ENCODE assay signal across 8 cellular contexts in the genomic region with DNA sequence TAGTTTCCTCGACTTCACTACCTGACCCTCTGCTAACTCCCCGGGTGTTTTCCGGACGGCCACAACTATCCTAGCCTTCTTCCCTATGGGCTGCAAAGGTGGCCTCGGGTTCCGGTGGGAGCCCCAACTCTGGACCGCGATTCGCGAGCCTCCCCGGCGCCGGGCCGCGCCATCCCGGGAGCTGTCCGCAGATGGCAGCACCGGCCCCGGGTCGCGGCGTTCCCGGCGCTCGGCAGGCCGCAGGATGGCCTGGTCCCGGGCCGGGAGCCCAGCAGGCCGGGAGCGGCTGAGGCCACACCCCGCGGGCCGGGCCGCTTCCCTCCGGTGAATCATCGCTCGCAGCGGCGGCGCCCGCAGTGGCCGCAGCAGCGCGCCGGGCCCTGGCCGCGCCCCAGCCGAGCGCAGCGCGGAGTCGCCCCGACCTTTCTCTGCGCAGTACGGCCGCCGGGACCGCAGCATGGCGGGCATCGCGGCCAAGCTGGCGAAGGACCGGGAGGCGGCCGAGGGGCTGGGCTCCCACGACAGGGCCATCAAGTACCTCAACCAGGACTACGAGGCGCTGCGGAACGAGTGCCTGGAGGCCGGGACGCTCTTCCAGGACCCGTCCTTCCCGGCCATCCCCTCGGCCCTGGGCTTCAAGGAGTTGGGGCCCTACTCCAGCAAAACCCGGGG. TPM values are rescaled to one million over a fixed set of nuclear protein-coding genes. Genes with fewer than 3 reads are reported as not detected.
A peak's percentile ranks its signal among the peaks of the same experiment; 100 is the strongest.
DNase-seq lines count a peak whose midpoint lies in the region; ATAC-seq, FAIRE-seq and TF ChIP-seq lines count a peak whose summit lies in the region.

A gene (plus strand): TSS at position 356 of the 672 bp plus-strand sequence. CDS start 102 bp downstream, at position 458.

- ATAC-seq in HG02798 (IDR thresholded peaks at IDR 0.05; ENCODE audit: poor library complexity, unreplicated experiment) (peak; percentile 73), HepG2 (peak; percentile 92)

- H3K27me3 ChIP-seq in HepG2 (ENCODE audit: control insufficient read depth in 1 of 2, insufficient read depth in 2 of 2, low read length in 2 of 2): peaks cover 5 to 55% of the 10 kb centered on the region in 2 experiments; a peak in 4 of 5 replicates

- POLR2A ChIA-PET in activated CD4-positive, alpha-beta T cell treated with anti-CD3 and anti-CD28 coated beads, Interleukin-2, amount 10 ng/mL, durations not matched to agents 7 days and 5 days (lab: Charles Lee): no interaction called here
- POLR2A ChIA-PET in HepG2 (lab: Yijun Ruan, JAX): interaction anchor here (1.2 kb wide), 1 partner anchor 34 kb away, joined by 4 read pairs; no protein-coding TSS in a partner anchor

- TF ChIP-seq RAD21 in HepG2 (CRISPR knock-in tag; IDR thresholded peaks at IDR 0.05): peak; percentile 89

- no CpG with 5 or more reads among the region's 76 CpGs for WGBS in HepG2 (ENCODE audit: low lambda C conversion rate)

- peaks cover 67% of the 10 kb centered on the region for H3K4me1 Mint-ChIP-seq in activated CD4-positive, alpha-beta T cell treated with anti-CD3 and anti-CD28 coated beads, Interleukin-2, amount 10 ng/mL, durations not matched to agents 7 days and 5 days

- H3K79me2 ChIP-seq in HepG2 (ENCODE audit: insufficient read depth, low read length): no peaks in the 10 kb centered on the region

- DNase-seq in GM13976 (ENCODE audit: low spot score): peak; percentile 82
- DNase-seq in NCI-H2171 treated with DMSO at 0.1 percent for 48 hours (lab: John Stamatoyannopoulos, UW): peak; percentile 49
- DNase-seq in activated CD4-positive, alpha-beta T cell treated with anti-CD3 and anti-CD28 coated beads, Interleukin-2, amount 10 ng/mL, durations not matched to agents 7 days and 5 days: peak; percentile 53
- peak; percentile 84 for DNase-seq in ecto neural progenitor cell (ENCODE audit: low spot score)
- DNase-seq in HepG2 (ENCODE audit: low spot score): no peak
- peak; percentile 51 for DNase-seq in stimulated activated CD4-positive, alpha-beta T cell treated with anti-CD3 and anti-CD28 coated beads, Interleukin-4, amount 100 ng/mL, for 24 hours

- H3K36me3 ChIP-seq in HepG2 (replicated peaks in 1 of 2; ENCODE audit: control insufficient read depth in 1 of 2, insufficient read depth in 2 of 2, low read length in 2 of 2): no peaks in the 10 kb centered on the region

- peaks cover 66% of the 10 kb centered on the region for H3K4me1 ChIP-seq in HepG2 (ENCODE audit: insufficient read depth, low read length)

- TF ChIP-seq EP300 in HepG2 (IDR thresholded peaks at IDR 0.05; ENCODE audit: low read depth in 2 of 2, low read length in 2 of 2): no peak
- no peak for TF ChIP-seq EP300 in HepG2 (CRISPR knock-in tag; IDR thresholded peaks at IDR 0.05; ENCODE audit: borderline replicate concordance)

- peak within 1 kb of the TSS; percentile 52 to 81 (median 68) for H3K4me3 ChIP-seq in HepG2 (replicated peaks in 1 of 3; ENCODE audit: insufficient read depth in 1 of 3, low read depth in 2 of 3, low read length in 3 of 3)

- no peaks in the 10 kb centered on the region for H3K9me3 Mint-ChIP-seq in activated CD4-positive, alpha-beta T cell treated with anti-CD3 and anti-CD28 coated beads, Interleukin-2, amount 10 ng/mL, durations not matched to agents 7 days and 5 days

- peak within 1 kb of the TSS; percentile 62 for H3K9ac ChIP-seq in HepG2 (ENCODE audit: insufficient read depth, low read depth, low read length)

- H3K4me2 ChIP-seq in HepG2 (ENCODE audit: low read depth, low read length): peak within 1 kb of the TSS; percentile 84

- in situ Hi-C loops in GM13976 (cut with MboI; ENCODE audit: low sequenced_read_pairs, unreplicated experiment): no loop called here
- in situ Hi-C loops in HepG2 (cut with HindIII; ENCODE audit: extremely low pct_ligation_motif_present, low pct_unique_long_range_greater_than_20kb): no loop called here

- peaks cover 1% of the 10 kb centered on the region for H3K27me3 Mint-ChIP-seq in activated CD4-positive, alpha-beta T cell treated with anti-CD3 and anti-CD28 coated beads, Interleukin-2, amount 10 ng/mL, durations not matched to agents 7 days and 5 days

- H3K27ac ChIP-seq in 22Rv1 (no peak within 1 kb of the TSS), HepG2 (ENCODE audit: extremely low read length, insufficient read depth, low read length) (no peak within 1 kb of the TSS)

- no TSS peak for BruUV-seq in HepG2 (replicated peaks; lab: Mats Ljungman, UMichigan)

- no peak for TF ChIP-seq POLR2A in HepG2 (IDR thresholded peaks at IDR 0.05; ENCODE audit: insufficient read depth in 1 of 2, low read depth in 2 of 2, low read length in 2 of 2)

- CTCF ChIA-PET in activated CD4-positive, alpha-beta T cell treated with anti-CD3 and anti-CD28 coated beads, Interleukin-2, amount 10 ng/mL, durations not matched to agents 7 days and 5 days (lab: Charles Lee): interaction anchor here (1.0 to 4.8 kb wide), 4 partner anchors 15 to 36 kb away, joined by 5 to 31 read pairs (median 9); no protein-coding TSS in a partner anchor
- CTCF ChIA-PET in HepG2 (lab: Yijun Ruan, JAX; ENCODE audit: low intra/inter-chr PET ratio, low total read pairs): interaction anchor here (1.4 to 2.3 kb wide), 2 partner anchors 14 to 38 kb away, joined by 7 to 12 read pairs; no protein-coding TSS in a partner anchor

- intact Hi-C loops in HepG2 (cut with micrococcal nuclease; ENCODE audit: unreplicated experiment): loop anchor here (5.0 kb wide), 1 partner anchor 35 kb away; no protein-coding TSS in a partner anchor

- H3K4me3 Mint-ChIP-seq in activated CD4-positive, alpha-beta T cell treated with anti-CD3 and anti-CD28 coated beads, Interleukin-2, amount 10 ng/mL, durations not matched to agents 7 days and 5 days: peak within 1 kb of the TSS; percentile 78

- H2AFZ ChIP-seq in HepG2 (ENCODE audit: low read length): no peak within 1 kb of the TSS

- TF ChIP-seq CTCF in 22Rv1 (IDR thresholded peaks at IDR 0.05): peak; percentile 96
- TF ChIP-seq CTCF in GM13976 (IDR thresholded peaks at IDR 0.05; ENCODE audit: borderline replicate concordance, control extremely low read depth, extremely low read depth, insufficient read depth, missing control alignments): peak; percentile 66
- peak; percentile 67 for TF ChIP-seq CTCF in HepG2 (CRISPR knock-in tag; IDR thresholded peaks at IDR 0.05)

- no peaks in the 10 kb centered on the region for H3K9me3 ChIP-seq in HepG2 (ENCODE audit: low read length)

- peak within 1 kb of the TSS; percentile 87 for H3K27ac Mint-ChIP-seq in activated CD4-positive, alpha-beta T cell treated with anti-CD3 and anti-CD28 coated beads, Interleukin-2, amount 10 ng/mL, durations not matched to agents 7 days and 5 days

- no peak for FAIRE-seq in HepG2 (lab: Jason Lieb, UNC)

- H3K36me3 Mint-ChIP-seq in activated CD4-positive, alpha-beta T cell treated with anti-CD3 and anti-CD28 coated beads, Interleukin-2, amount 10 ng/mL, durations not matched to agents 7 days and 5 days (ENCODE audit: low read depth): peaks cover 34% of the 10 kb centered on the region

- H4K20me1 ChIP-seq in HepG2 (ENCODE audit: insufficient read depth, low read length): no peaks in the 10 kb centered on the region

TF ChIP-seq in HepG2, 621 proteins besides CTCF, POLR2A, EP300 and RAD21 (continues in another document):
- TF ChIP-seq, protein P1, sequence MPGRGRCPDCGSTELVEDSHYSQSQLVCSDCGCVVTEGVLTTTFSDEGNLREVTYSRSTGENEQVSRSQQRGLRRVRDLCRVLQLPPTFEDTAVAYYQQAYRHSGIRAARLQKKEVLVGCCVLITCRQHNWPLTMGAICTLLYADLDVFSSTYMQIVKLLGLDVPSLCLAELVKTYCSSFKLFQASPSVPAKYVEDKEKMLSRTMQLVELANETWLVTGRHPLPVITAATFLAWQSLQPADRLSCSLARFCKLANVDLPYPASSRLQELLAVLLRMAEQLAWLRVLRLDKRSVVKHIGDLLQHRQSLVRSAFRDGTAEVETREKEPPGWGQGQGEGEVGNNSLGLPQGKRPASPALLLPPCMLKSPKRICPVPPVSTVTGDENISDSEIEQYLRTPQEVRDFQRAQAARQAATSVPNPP (CRISPR knock-in tag; IDR thresholded peaks at IDR 0.05): 0 out of 2 replicates have a peak, but pooled peaks have one; percentile 23
- TF ChIP-seq KMT2B (CRISPR knock-in tag; IDR thresholded peaks at IDR 0.05): no peak

RNA-seq across cellular contexts. Expression of the gene that starts here (rescaled TPM):
- 100 to 1,000 TPM; 206 to 207 TPM for total RNA-seq in activated CD4-positive, alpha-beta T cell treated with anti-CD3 and anti-CD28 coated beads, Interleukin-2, amount 10 ng/mL, durations not matched to agents 7 days and 5 days
- 6.2 and 7.8 TPM in 2 replicates for total RNA-seq in HepG2 (2016; rRNA removed; fragmentation: Illumina TruSeq; extraction: Trizol)
- 2.0 and 2.6 TPM in 2 replicates for total RNA-seq in HepG2 (2016; cell fraction: cytosol; rRNA removed; fragmentation: Illumina TruSeq; extraction: Trizol; ENCODE audit: low read depth)
- 6.2 and 7.8 TPM in 2 replicates for total RNA-seq in HepG2 (2016; cell fraction: insoluble cytoplasmic fraction; rRNA removed; fragmentation: Illumina TruSeq; extraction: Trizol)
- total RNA-seq in HepG2 (2016; cell fraction: membrane; rRNA removed; fragmentation: Illumina TruSeq; extraction: Trizol): 5.4 and 5.5 TPM in 2 replicates
- total RNA-seq in HepG2 (2016; cell fraction: nucleus; rRNA removed; fragmentation: Illumina TruSeq; extraction: Trizol): 4.8 and 5.3 TPM in 2 replicates
- 7.4 and 10.8 TPM in 2 replicates for polyA plus RNA-seq in HepG2 (2011; rRNA removed)
- 3.5 and 4.8 TPM in 2 replicates for polyA plus RNA-seq in HepG2 (2011; cell fraction: cytosol; rRNA removed)
- 27.6 and 31.4 TPM in 2 replicates for polyA plus RNA-seq in HepG2 (2011; cell fraction: nucleus; rRNA removed)
- polyA plus RNA-seq in HepG2 (2012): 7.0 and 8.4 TPM in 2 replicates
- 2.3 and 2.7 TPM in 2 replicates for polyA plus RNA-seq in HepG2 (2016; cell fraction: cytosol; fragmentation: Illumina TruSeq; extraction: Trizol; ENCODE audit: low read depth)
- polyA plus RNA-seq in HepG2 (2016; cell fraction: insoluble cytoplasmic fraction; fragmentation: Illumina TruSeq; extraction: Trizol; ENCODE audit: low read depth): 8.9 and 9.2 TPM in 2 replicates
- 4.9 and 5.3 TPM in 2 replicates for polyA plus RNA-seq in HepG2 (2016; cell fraction: membrane; fragmentation: Illumina TruSeq; extraction: Trizol; ENCODE audit: low read depth)
- 9.2 and 12.8 TPM in 2 replicates for polyA plus RNA-seq in HepG2 (2016; cell fraction: nucleus; fragmentation: Illumina TruSeq; extraction: Trizol; ENCODE audit: insufficient read depth, low read depth)
- 5.0 and 63.8 TPM in 2 replicates for polyA minus RNA-seq in HepG2 (2011; rRNA and poly(A)+ RNA removed; ENCODE audit: low replicate concordance)
- 4.1 and 4.3 TPM in 2 replicates for polyA minus RNA-seq in HepG2 (2011; cell fraction: cytosol; rRNA and poly(A)+ RNA removed)
- 7.7 and 11.3 TPM in 2 replicates for polyA minus RNA-seq in HepG2 (2011; cell fraction: nucleus; rRNA and poly(A)+ RNA removed)

Comparison
In these comparisons a context has a peak if more than half of its experiments do, and no peak if none do; other contexts are left out.
1. RNA of the gene that starts here (total RNA-seq): 206 to 207 TPM in activated CD4-positive, alpha-beta T cell treated with anti-CD3 and anti-CD28 coated beads, Interleukin-2, amount 10 ng/mL, durations not matched to agents 7 days and 5 days; 2.0 to 7.8 TPM in HepG2; every median in the first group is over 10 times any median in the second.
2. Peak in every context shown above with its lines, with median percentiles within 50 percentile points of each other: CTCF ChIP-seq.